In the genomic region with DNA sequence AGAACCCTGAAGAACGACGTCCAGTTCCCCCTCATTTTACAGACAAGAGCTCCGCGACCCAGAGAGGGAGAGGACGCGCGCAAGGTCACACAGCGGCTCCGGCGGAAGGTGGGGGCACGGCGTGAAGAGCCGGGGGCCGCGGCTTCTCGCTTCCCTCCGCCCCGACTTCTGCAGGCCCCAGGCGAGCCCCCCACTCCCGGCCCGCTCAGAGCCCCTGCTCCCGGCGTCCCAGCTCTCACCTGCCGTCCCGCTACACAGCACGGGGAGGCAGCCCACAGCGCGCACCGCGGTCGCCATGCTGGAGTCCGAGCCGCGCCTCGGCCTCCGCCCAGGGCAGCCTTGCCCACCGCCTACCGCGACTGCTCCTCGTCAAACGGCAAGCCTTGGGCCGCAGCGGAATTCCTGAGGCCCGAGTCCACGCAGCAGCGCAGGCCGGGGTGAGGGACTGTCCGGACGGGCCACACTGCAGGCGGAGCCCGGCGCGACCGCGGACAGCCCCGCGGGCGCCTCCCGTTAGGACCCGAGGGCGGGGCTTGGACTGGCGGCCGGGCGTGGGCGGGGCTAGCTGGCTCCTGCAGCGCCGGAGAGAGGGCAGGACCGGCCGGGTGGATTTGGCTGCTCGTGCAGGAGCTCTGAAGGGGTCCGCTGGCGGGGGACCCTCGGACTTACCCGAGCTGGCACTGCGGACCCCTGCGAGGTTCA, we compare ENCODE assay signal across 8 cellular contexts.
DNase-seq lines count a peak whose midpoint lies in the region; ATAC-seq lines count a peak whose summit lies in the region.

Gene MRPS5, minus strand, starts transcription at position 314 of the 702 bp plus-strand sequence. Its CDS starts 17 bp downstream, at position 297.

- ATAC-seq in GM18870 (IDR thresholded peaks at IDR 0.05; ENCODE audit: unreplicated experiment) (peak; percentile 79), HG03108 (IDR thresholded peaks at IDR 0.05; ENCODE audit: unreplicated experiment) (peak; percentile 92)

- DNase-seq in AG08395 (ENCODE audit: low spot score) (peak; percentile 97), NCI-H226 (peak; percentile 57), cerebellar cortex (ENCODE audit: low spot score) (peak; percentile 79), kidney glomerular epithelial cell (lab: John Stamatoyannopoulos, UW) (peak; percentile 45)
- DNase-seq in activated CD4-positive, CD25-positive, alpha-beta regulatory T cell treated with anti-CD3 and anti-CD28 coated beads, Interleukin-2, amount 50 U/mL, for 72 hours = peak; percentile 95
- peak; percentile 64 to 82 for DNase-seq in stimulated activated CD4-positive, alpha-beta T cell treated with anti-CD3 and anti-CD28 coated beads, Interleukin-1b, Interleukin-23, amount 100 ng/mL, for 1 hour (ENCODE audit: low read depth in 2 of 2)

Comparison
In these comparisons a context has a peak if more than half of its experiments do, and no peak if none do; other contexts are left out.
1. Peak in every context shown above with its lines: DNase-seq and ATAC-seq.
2. DNase-seq: peak in every context shown above with its lines; median percentile 97 in AG08395; 95 in activated CD4-positive, CD25-positive, alpha-beta regulatory T cell treated with anti-CD3 and anti-CD28 coated beads, Interleukin-2, amount 50 U/mL, for 72 hours; 79 in cerebellar cortex; 73 in stimulated activated CD4-positive, alpha-beta T cell treated with anti-CD3 and anti-CD28 coated beads, Interleukin-1b, Interleukin-23, amount 100 ng/mL, for 1 hour; 57 in NCI-H226; 45 in kidney glomerular epithelial cell.